10 cellular contexts compared by ENCODE assay signal in the genomic region with DNA sequence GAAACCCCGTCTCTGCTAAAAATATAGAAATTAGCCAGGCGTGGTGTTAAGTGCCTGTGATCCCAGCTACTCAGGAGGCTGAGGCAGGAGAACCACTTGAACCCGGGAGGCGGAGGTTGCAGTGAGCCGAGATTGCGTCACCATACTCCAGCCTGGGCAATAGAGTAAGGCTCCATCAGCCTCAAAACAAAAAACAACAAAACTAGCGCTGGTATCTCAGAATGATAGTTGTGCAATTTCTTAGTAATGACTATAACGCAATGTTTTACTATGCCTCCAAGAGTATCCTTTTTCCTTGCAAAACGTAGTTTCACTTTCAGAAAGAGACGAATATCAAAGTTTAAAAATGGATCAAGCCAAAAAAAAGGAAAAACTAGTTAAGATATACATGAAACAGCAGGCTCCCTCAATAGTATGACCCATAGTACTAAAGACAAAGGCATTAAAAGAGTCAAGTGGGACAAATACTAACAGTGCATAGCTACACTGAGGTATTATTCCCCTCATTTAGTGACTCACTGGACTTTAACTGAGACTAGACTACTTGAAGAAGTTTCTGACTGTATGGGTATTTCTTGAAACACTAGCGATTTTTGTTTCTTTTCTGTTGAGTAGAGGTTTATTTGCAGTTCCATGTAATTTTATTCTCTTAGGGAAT.
DNase-seq lines count a peak whose midpoint lies in the region; ATAC-seq and TF ChIP-seq lines count a peak whose summit lies in the region.
"Had no signal": no experiment of that assay in that cellular context is flagged by ENCODE, and none has a peak within 500 bp of the region (broad histone marks: within the 10 kb centered on the region; RNA-seq: fewer than 3 reads in every experiment).

No MANE protein-coding gene starts in this region.

- no peak for ATAC-seq in GM21717 (IDR thresholded peaks at IDR 0.05; ENCODE audit: unreplicated experiment)

- peaks cover 0 to 15% (median 8%) of the 10 kb centered on the region in 4 donors for H3K4me1 ChIP-seq in tibial artery

- peak overlapping the region; percentile 68 to 76 for H3K27ac ChIP-seq in tibial artery

- H3K27ac Mint-ChIP-seq in T-helper 2 cell treated with Interferon-gamma antibody and Interleukin-4, amounts not matched to agents 5 μg/mL and 100 μg/mL, for 36 hours: peak overlapping the region; percentile 11

- peaks cover 5% of the 10 kb centered on the region for H3K36me3 Mint-ChIP-seq in T-helper 2 cell treated with Interferon-gamma antibody and Interleukin-4, amounts not matched to agents 5 μg/mL and 100 μg/mL, for 36 hours (ENCODE audit: low read depth)

- H3K9me3 Mint-ChIP-seq in T-helper 2 cell treated with Interferon-gamma antibody and Interleukin-4, amounts not matched to agents 5 μg/mL and 100 μg/mL, for 36 hours: no peaks in the 10 kb centered on the region

- no peaks in the 10 kb centered on the region for H3K36me3 ChIP-seq in tibial artery

- H3K27me3 Mint-ChIP-seq in T-helper 2 cell treated with Interferon-gamma antibody and Interleukin-4, amounts not matched to agents 5 μg/mL and 100 μg/mL, for 36 hours (ENCODE audit: low read depth): peaks cover 45% of the 10 kb centered on the region

- H3K27me3 ChIP-seq in tibial artery: no peaks in the 10 kb centered on the region

- intact Hi-C loops in tibial artery (cut with DNase I; ENCODE audit: low total_unique reads): no loop called here
- intact Hi-C loops in head of caudate nucleus (cut with DNase I): no loop called here

- peaks cover 39% of the 10 kb centered on the region for H3K4me1 Mint-ChIP-seq in T-helper 2 cell treated with Interferon-gamma antibody and Interleukin-4, amounts not matched to agents 5 μg/mL and 100 μg/mL, for 36 hours (ENCODE audit: low read depth)

- TF ChIP-seq CTCF in tibial artery (IDR thresholded peaks at IDR 0.05): no peak

- H3K9me3 ChIP-seq in tibial artery: no peaks in the 10 kb centered on the region

- peak overlapping the region; percentile 39 to 48 for H3K4me3 ChIP-seq in tibial artery

- peak overlapping the region; percentile 52 for H3K4me3 Mint-ChIP-seq in T-helper 2 cell treated with Interferon-gamma antibody and Interleukin-4, amounts not matched to agents 5 μg/mL and 100 μg/mL, for 36 hours

- DNase-seq in T-helper 2 cell treated with Interferon-gamma antibody and Interleukin-4, amounts not matched to agents 5 μg/mL and 100 μg/mL, for 36 hours (ENCODE audit: low spot score): no peak
- no peak for DNase-seq in T-helper 2 cell
- peak; percentile 81 for DNase-seq in amniotic epithelial cell (ENCODE audit: low read depth)
- peak; percentile 54 for DNase-seq in kidney glomerular epithelial cell (lab: John Stamatoyannopoulos, UW)
- peak; percentile 60 to 73 for DNase-seq in tibial artery
- no peak for DNase-seq in head of caudate nucleus
- no peak for DNase-seq in activated gamma-delta T cell (lab: John Stamatoyannopoulos, UW)
- DNase-seq: 8988T, NCI-H510A had no signal

Comparison
In these comparisons a context has a peak if more than half of its experiments do, and no peak if none do; other contexts are left out.
1. DNase-seq: peak in amniotic epithelial cell (single experiment), kidney glomerular epithelial cell (single experiment) and tibial artery (2 of 2); none in T-helper 2 cell treated with Interferon-gamma antibody and Interleukin-4, amounts not matched to agents 5 μg/mL and 100 μg/mL, for 36 hours (single experiment), T-helper 2 cell (0 of 5), head of caudate nucleus (0 of 42) and activated gamma-delta T cell (single experiment).